In the genomic region with DNA sequence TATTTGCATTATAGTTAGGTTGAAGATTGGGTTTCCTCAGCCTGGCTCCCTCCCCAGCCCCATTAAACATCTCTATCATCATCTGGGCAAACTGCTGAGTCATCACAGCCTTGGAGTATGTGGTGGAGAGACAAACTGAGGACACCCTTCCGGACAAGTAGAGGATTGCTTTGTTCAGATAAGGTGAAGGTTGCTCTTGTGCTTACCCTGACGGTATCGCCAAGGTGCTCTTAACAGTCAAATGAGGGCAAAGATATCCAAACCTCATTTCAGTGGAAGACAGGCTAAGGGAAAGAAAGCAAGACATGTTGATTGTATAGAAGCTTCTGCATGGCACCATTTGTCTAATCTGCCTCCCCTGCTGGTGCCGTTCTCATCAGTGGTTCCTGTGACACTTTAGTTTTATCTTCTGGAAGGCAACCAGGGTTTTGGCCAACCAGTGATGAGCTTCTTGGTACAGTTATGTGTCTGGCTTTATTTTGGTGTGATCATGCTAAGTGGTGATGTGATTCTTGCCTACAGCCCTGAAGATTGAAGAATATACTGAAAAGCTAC, we compare ENCODE assay signal across 14 cellular contexts. TPM values are rescaled to one million over a fixed set of nuclear protein-coding genes. Genes with fewer than 3 reads are reported as not detected.
A peak's percentile ranks its signal among the peaks of the same experiment; 100 is the strongest.
DNase-seq lines count a peak whose midpoint lies in the region; ATAC-seq, FAIRE-seq and TF ChIP-seq lines count a peak whose summit lies in the region.
"Had no signal": no experiment of that assay in that cellular context is flagged by ENCODE, and none has a peak within 500 bp of the region (broad histone marks: within the 10 kb centered on the region; RNA-seq: fewer than 3 reads in every experiment).

No MANE protein-coding gene starts in this region.

- H3K36me3 Mint-ChIP-seq in WTC11: no peaks in the 10 kb centered on the region
- H3K36me3 Mint-ChIP-seq in CD8-positive, alpha-beta T cell: no peaks in the 10 kb centered on the region

- H3K4me1 Mint-ChIP-seq in WTC11: peaks cover 79% of the 10 kb centered on the region
- H3K4me1 Mint-ChIP-seq in CD8-positive, alpha-beta T cell (ENCODE audit: low read depth): peaks cover 7% of the 10 kb centered on the region

- H3K4me3 ChIP-seq in cardiac muscle cell (no peak overlapping the region), fibroblast of pulmonary artery (replicated peaks; ENCODE audit: low read depth, low read length) (no peak overlapping the region)
- H3K4me3 ChIP-seq in CD8-positive, alpha-beta T cell (ENCODE audit: low read depth, low read length): no peak overlapping the region
- H3K4me3 ChIP-seq: heart right ventricle, mucosa of descending colon had no signal

- H3K9me3 Mint-ChIP-seq in WTC11: no peaks in the 10 kb centered on the region
- H3K9me3 Mint-ChIP-seq in CD8-positive, alpha-beta T cell: no peaks in the 10 kb centered on the region
- H3K9me3 Mint-ChIP-seq: central memory CD8-positive, alpha-beta T cell had no signal

- POLR2A ChIA-PET in WTC11 (lab: Charles Lee): interaction anchor here (0.5 kb wide), 1 partner anchor 26 kb away, joined by 6 read pairs; no protein-coding TSS in a partner anchor
- POLR2A ChIA-PET in CD8-positive, alpha-beta T cell (lab: Charles Lee): no interaction called here

- no peak overlapping the region for H3K4me3 Mint-ChIP-seq in WTC11
- H3K4me3 Mint-ChIP-seq in CD8-positive, alpha-beta T cell: no peak overlapping the region
- H3K4me3 Mint-ChIP-seq: central memory CD8-positive, alpha-beta T cell had no signal

- peak overlapping the region; percentile 32 for H3K27ac Mint-ChIP-seq in WTC11
- H3K27ac Mint-ChIP-seq in CD8-positive, alpha-beta T cell: no peak overlapping the region

- DNase-seq in cardiac muscle cell (ENCODE audit: low read depth in 1 of 2, low spot score in 1 of 2): peak; percentile 28 to 71
- no peak for DNase-seq in left ventricle myocardium superior
- DNase-seq in WTC11 (ENCODE audit: low spot score): no peak
- DNase-seq in fibroblast of pulmonary artery (ENCODE audit: low read depth): peak; percentile 64
- DNase-seq in NCI-H128 (lab: John Stamatoyannopoulos, UW; ENCODE audit: unreplicated experiment): no peak
- DNase-seq in RPMI8226: no peak
- DNase-seq in D721Med (ENCODE audit: insufficient read length, low spot score): no peak
- DNase-seq in CD8-positive, alpha-beta T cell: no peak
- DNase-seq: heart right ventricle; mucosa of descending colon; SIG-M5; stimulated activated naive CD4-positive, alpha-beta T cell had no signal

- ATAC-seq in left ventricle myocardium superior (no peak), WTC11 (no peak)
- no peak for ATAC-seq in CD8-positive, alpha-beta T cell
- ATAC-seq: heart right ventricle, mucosa of descending colon had no signal

- H3K27ac ChIP-seq in cardiac muscle cell: peak overlapping the region; percentile 41
- no peak overlapping the region for H3K27ac ChIP-seq in CD8-positive, alpha-beta T cell (ENCODE audit: low read depth, low read length)
- H3K27ac ChIP-seq: C4-2B, heart right ventricle had no signal

- FAIRE-seq in D721Med (lab: Jason Lieb, UNC): no peak

- H3K27me3 Mint-ChIP-seq in WTC11 (ENCODE audit: low read depth): no peaks in the 10 kb centered on the region
- H3K27me3 Mint-ChIP-seq in CD8-positive, alpha-beta T cell (ENCODE audit: low read depth): no peaks in the 10 kb centered on the region
- H3K27me3 Mint-ChIP-seq: central memory CD8-positive, alpha-beta T cell had no signal

- H3K36me3 ChIP-seq in cardiac muscle cell: no peaks in the 10 kb centered on the region
- no peaks in the 10 kb centered on the region for H3K36me3 ChIP-seq in CD8-positive, alpha-beta T cell (ENCODE audit: insufficient read depth, low read length)

- CTCF ChIA-PET in WTC11 (lab: Charles Lee): interaction anchor here (1.0 to 2.4 kb wide), 8 partner anchors 11 to 118 kb away, joined by 3 to 8 read pairs (median 4); no protein-coding TSS in a partner anchor
- CTCF ChIA-PET in CD8-positive, alpha-beta T cell (lab: Charles Lee): interaction anchor here (1.4 kb wide), 1 partner anchor 26 kb away, joined by 3 read pairs; no protein-coding TSS in a partner anchor

- H3K27me3 ChIP-seq in cardiac muscle cell: no peaks in the 10 kb centered on the region
- no peaks in the 10 kb centered on the region for H3K27me3 ChIP-seq in CD8-positive, alpha-beta T cell (ENCODE audit: insufficient read depth, low read length)
- H3K27me3 ChIP-seq: heart right ventricle had no signal

- TF ChIP-seq CTCF in cardiac muscle cell (IDR thresholded peaks at IDR 0.05; ENCODE audit: low read depth, low read length) (no peak), WTC11 (IDR thresholded peaks at IDR 0.05) (no peak), fibroblast of pulmonary artery (IDR thresholded peaks at IDR 0.05; ENCODE audit: low read length, missing control alignments) (peak; percentile 4), D721Med (IDR thresholded peaks at IDR 0.05; ENCODE audit: insufficient read depth, missing control alignments) (no peak)
- no peak for TF ChIP-seq CTCF in CD8-positive, alpha-beta T cell (IDR thresholded peaks at IDR 0.05)

- peaks cover 77% of the 10 kb centered on the region for H3K4me1 ChIP-seq in cardiac muscle cell (ENCODE audit: low read depth)
- peaks cover 4% of the 10 kb centered on the region for H3K4me1 ChIP-seq in CD8-positive, alpha-beta T cell (ENCODE audit: insufficient read depth, low read length)

- no peaks in the 10 kb centered on the region for H3K9me3 ChIP-seq in cardiac muscle cell (ENCODE audit: low read depth)
- H3K9me3 ChIP-seq in CD8-positive, alpha-beta T cell (ENCODE audit: low read length): no peaks in the 10 kb centered on the region
- H3K9me3 ChIP-seq: heart right ventricle, mucosa of descending colon had no signal

- intact Hi-C loops in left ventricle myocardium superior (cut with micrococcal nuclease): no loop called here
- intact Hi-C loops in CD8-positive, alpha-beta T cell (cut with DNase I, micrococcal nuclease): no loop called here

TF ChIP-seq in WTC11, 78 proteins besides CTCF, POLR2A, EP300 and RAD21:
- TF ChIP-seq SMAD4 (CRISPR knock-in tag; IDR thresholded peaks at IDR 0.05) (no peak), NFE2L1 (CRISPR knock-in tag; IDR thresholded peaks at IDR 0.05) (peak; percentile 92), SP1 (CRISPR knock-in tag; conservative IDR thresholded peaks at IDR 0.05) (no peak)

RNA-seq across cellular contexts. Expression of a gene that starts 56.9 kb away (rescaled TPM):
- total RNA-seq in cardiac muscle cell: 0.63 and 1.3 TPM in 2 replicates
- polyA plus RNA-seq in cardiac muscle cell: 0.46 and 0.90 TPM in 2 replicates
- 16.9 TPM for total RNA-seq in left ventricle myocardium superior
- 3.3 to 5.7 TPM (median 3.7 TPM) in 3 replicates for total RNA-seq in WTC11 (2021)
- total RNA-seq in CD8-positive, alpha-beta T cell: 10 to 100 TPM; 13.9 to 14.9 TPM

Comparison
In these comparisons a context has a peak if more than half of its experiments do, and no peak if none do; other contexts are left out.
1. DNase-seq: peak in cardiac muscle cell (2 of 2) and fibroblast of pulmonary artery (single experiment); none in left ventricle myocardium superior (single experiment), WTC11 (single experiment), NCI-H128 (single experiment), RPMI8226 (single experiment), D721Med (single experiment) and CD8-positive, alpha-beta T cell (0 of 7).